In genomic region chr5:76717222-76718083, GRCh38 we compare ENCODE assay signal across 9 cellular contexts. TPM values are rescaled to one million over a fixed set of nuclear protein-coding genes. Genes with fewer than 3 reads are reported as not detected.
DNase-seq lines count a peak whose midpoint lies in the region; ATAC-seq, FAIRE-seq and TF ChIP-seq lines count a peak whose summit lies in the region.
"Had no signal": no experiment of that assay in that cellular context is flagged by ENCODE, and none has a peak within 500 bp of the region (broad histone marks: within the 10 kb centered on the region; RNA-seq: fewer than 3 reads in every experiment).

No MANE protein-coding gene starts in this region.

- peaks cover 54% of the 10 kb centered on the region for H3K27me3 Mint-ChIP-seq in CD4-positive, alpha-beta T cell
- peaks cover 29% of the 10 kb centered on the region for H3K27me3 Mint-ChIP-seq in neural crest cell (ENCODE audit: low read depth)

- peak overlapping the region; percentile 77 for H3K4me3 Mint-ChIP-seq in CD4-positive, alpha-beta T cell
- peak overlapping the region; percentile 95 for H3K4me3 Mint-ChIP-seq in neural crest cell

- no TSS peak for BruUV-seq in endothelial cell of umbilical vein (replicated peaks; lab: Mats Ljungman, UMichigan)

- peaks cover 65% of the 10 kb centered on the region for H3K79me2 ChIP-seq in endothelial cell of umbilical vein (ENCODE audit: control insufficient read depth, insufficient read depth, low read length)

- no peaks in the 10 kb centered on the region for H3K9me1 ChIP-seq in endothelial cell of umbilical vein (replicated peaks; ENCODE audit: control insufficient read depth, extremely low read depth, insufficient read depth, low read length)

- no peaks in the 10 kb centered on the region for H3K9me3 Mint-ChIP-seq in CD4-positive, alpha-beta T cell
- no peaks in the 10 kb centered on the region for H3K9me3 Mint-ChIP-seq in neural crest cell

- POLR2A ChIA-PET in CD4-positive, alpha-beta T cell (lab: Charles Lee): interaction anchor here (1.2 to 1.8 kb wide), 2 partner anchors 15 to 57 kb away, joined by 4 read pairs; no protein-coding TSS in a partner anchor
- POLR2A ChIA-PET in endothelial cell of umbilical vein (lab: Charles Lee): interaction anchor here (0.6 to 1.4 kb wide), 4 partner anchors 26 to 88 kb away, joined by 3 to 10 read pairs (median 4); no protein-coding TSS in a partner anchor

- no peak for TF ChIP-seq CTCF in CD4-positive, alpha-beta T cell (IDR thresholded peaks at IDR 0.05)
- no peak for TF ChIP-seq CTCF in endothelial cell of umbilical vein (IDR thresholded peaks at IDR 0.05; ENCODE audit: extremely low read depth in 1 of 2, insufficient read depth in 1 of 2, low read depth in 1 of 2, low read length in 2 of 2)
- no peak for TF ChIP-seq CTCF in neural crest cell (conservative IDR thresholded peaks at IDR 0.05)

- no peak for ATAC-seq in CD4-positive, alpha-beta T cell (ENCODE audit: poor library complexity)
- no peak for ATAC-seq in GM18498 (IDR thresholded peaks at IDR 0.05; ENCODE audit: unreplicated experiment)

- FAIRE-seq in endothelial cell of umbilical vein (lab: Jason Lieb, UNC): no peak

- peak overlapping the region; percentile 100 for H3K9ac ChIP-seq in endothelial cell of umbilical vein (replicated peaks; ENCODE audit: extremely low read depth, insufficient read depth, low read length)

- H4K20me1 ChIP-seq in endothelial cell of umbilical vein (replicated peaks; ENCODE audit: control insufficient read depth, extremely low read depth, insufficient read depth, low read length): peaks cover 11% of the 10 kb centered on the region

- H3K4me3 ChIP-seq in endothelial cell of umbilical vein (replicated peaks in 1 of 3; ENCODE audit: insufficient read depth in 1 of 3, low read depth in 1 of 3, low read length in 3 of 3): peak overlapping the region; percentile 81 to 100 (median 99)

- peaks cover 43% of the 10 kb centered on the region for H3K4me1 ChIP-seq in endothelial cell of umbilical vein (ENCODE audit: control insufficient read depth, extremely low read depth, insufficient read depth, low read length)

- peaks cover 2 to 4% of the 10 kb centered on the region in 2 experiments for H3K36me3 ChIP-seq in endothelial cell of umbilical vein (ENCODE audit: control insufficient read depth in 2 of 2, extremely low read depth in 1 of 2, insufficient read depth in 2 of 2, low read length in 2 of 2)

- dilution Hi-C loops in endothelial cell of umbilical vein (cut with MboI; ENCODE audit: extremely low pct_ligation_motif_present, low sequenced_read_pairs): no loop called here

- H3K36me3 Mint-ChIP-seq in CD4-positive, alpha-beta T cell (ENCODE audit: low read depth): no peaks in the 10 kb centered on the region
- peaks cover 3% of the 10 kb centered on the region for H3K36me3 Mint-ChIP-seq in neural crest cell (ENCODE audit: low read depth)

- no peak overlapping the region for H3K27ac Mint-ChIP-seq in CD4-positive, alpha-beta T cell
- no peak overlapping the region for H3K27ac Mint-ChIP-seq in neural crest cell (ENCODE audit: unreplicated experiment)

- peaks cover 18% of the 10 kb centered on the region for H3K27me3 ChIP-seq in CD4-positive, alpha-beta T cell (ENCODE audit: control insufficient read depth, insufficient read depth, low read length)
- no peaks in the 10 kb centered on the region for H3K27me3 ChIP-seq in endothelial cell of umbilical vein (ENCODE audit: control insufficient read depth in 2 of 2, insufficient read depth in 2 of 2, low read length in 2 of 2)

- H3K4me2 ChIP-seq in endothelial cell of umbilical vein (ENCODE audit: insufficient read depth, low read length): peak overlapping the region; percentile 93

- no peak for DNase-seq in CD4-positive, alpha-beta T cell
- DNase-seq in OCI-M1 (lab: John Stamatoyannopoulos, UW) (peak; percentile 44), endothelial cell of umbilical vein (ENCODE audit: low read depth, low spot score) (no peak), neural crest cell (ENCODE audit: low read depth, low spot score) (no peak), ecto neural progenitor cell (ENCODE audit: low spot score) (no peak), head of caudate nucleus (no peak), NOMO-1 (lab: John Stamatoyannopoulos, UW; ENCODE audit: unreplicated experiment in 2 of 2) (no peak)
- DNase-seq: anterior cingulate cortex had no signal

- H3K4me1 Mint-ChIP-seq in CD4-positive, alpha-beta T cell (ENCODE audit: low read depth): peaks cover 20% of the 10 kb centered on the region
- peaks cover 24% of the 10 kb centered on the region for H3K4me1 Mint-ChIP-seq in neural crest cell

- no peak overlapping the region for H3K27ac ChIP-seq in CD4-positive, alpha-beta T cell (ENCODE audit: low read depth, low read length)
- H3K27ac ChIP-seq in endothelial cell of umbilical vein (ENCODE audit: insufficient read depth, low read depth, low read length): peak overlapping the region; percentile 89

- H2AFZ ChIP-seq in endothelial cell of umbilical vein (ENCODE audit: low read depth, low read length): no peak overlapping the region

- TF ChIP-seq POLR2A in endothelial cell of umbilical vein (IDR thresholded peaks at IDR 0.05; ENCODE audit: low read depth, low read length): no peak

- CTCF ChIA-PET in CD4-positive, alpha-beta T cell (lab: Charles Lee): interaction anchor here (1.1 to 1.6 kb wide), 4 partner anchors 15 to 57 kb away, joined by 3 to 11 read pairs (median 4); no protein-coding TSS in a partner anchor
- CTCF ChIA-PET in endothelial cell of umbilical vein (lab: Charles Lee): interaction anchor here (0.8 to 9.8 kb wide), 8 partner anchors 26 to 116 kb away, joined by 3 to 79 read pairs (median 5); no protein-coding TSS in a partner anchor

- intact Hi-C loops in CD4-positive, alpha-beta T cell (cut with DNase I, micrococcal nuclease): no loop called here
- intact Hi-C loops in endothelial cell of umbilical vein (cut with micrococcal nuclease): loop anchor here (1.0 to 5.0 kb wide), 4 partner anchors 22 to 775 kb away; partner anchors contain the start of genes F2RL1 and WDR41
- intact Hi-C loops in head of caudate nucleus (cut with DNase I): no loop called here

- no peaks in the 10 kb centered on the region for H3K9me3 ChIP-seq in CD4-positive, alpha-beta T cell (ENCODE audit: control insufficient read depth, low read length)
- no peaks in the 10 kb centered on the region for H3K9me3 ChIP-seq in endothelial cell of umbilical vein (replicated peaks; ENCODE audit: control insufficient read depth, insufficient read depth, low read length)

TF ChIP-seq in endothelial cell of umbilical vein, 7 proteins besides CTCF, POLR2A, EP300 and RAD21:
- no peak for TF ChIP-seq EZH2 (IDR thresholded peaks at IDR 0.05; ENCODE audit: borderline replicate concordance, low read depth, low read length, severe bottlenecking)
- TF ChIP-seq POLR2AphosphoS5 (IDR thresholded peaks at IDR 0.05; ENCODE audit: insufficient read depth, low read depth, low read length): peak; percentile 53
TF ChIP-seq in endothelial cell of umbilical vein: peak in this region for 1.

RNA-seq across cellular contexts. Expression of gene F2R, which starts 1.5 kb away (rescaled TPM):
- 1 to 10 TPM; 1.9 to 2.7 TPM for total RNA-seq in CD4-positive, alpha-beta T cell
- total RNA-seq in endothelial cell of umbilical vein (342 and 393 TPM in 2 replicates), neural crest cell (42.4 and 42.6 TPM in 2 replicates)
- 599 and 624 TPM in 2 replicates for polyA plus RNA-seq in endothelial cell of umbilical vein
- 391 and 418 TPM in 2 replicates for polyA plus RNA-seq in endothelial cell of umbilical vein (2011; cell fraction: cytosol; rRNA removed)
- polyA plus RNA-seq in endothelial cell of umbilical vein (2011; cell fraction: nucleus; rRNA removed): 160 and 208 TPM in 2 replicates
- polyA plus RNA-seq in endothelial cell of umbilical vein (2012): 318 and 326 TPM in 2 replicates
- 963 and 1,052 TPM in 2 replicates for polyA minus RNA-seq in endothelial cell of umbilical vein
- polyA minus RNA-seq in endothelial cell of umbilical vein (2011; cell fraction: cytosol; rRNA and poly(A)+ RNA removed): 0.51 TPM
- 189 and 305 TPM in 2 replicates for polyA minus RNA-seq in endothelial cell of umbilical vein (2011; cell fraction: nucleus; rRNA and poly(A)+ RNA removed)

Comparison
In these comparisons a context has a peak if more than half of its experiments do, and no peak if none do; other contexts are left out.
1. RNA of gene F2R, which starts 1.5 kb away (total RNA-seq): 342 to 393 TPM in endothelial cell of umbilical vein and 42.4 to 42.6 TPM in neural crest cell; 1.9 to 2.7 TPM in CD4-positive, alpha-beta T cell; every median in the first group is over 10 times any median in the second.